ENCODE assay signal across 9 cellular contexts in the genomic region with DNA sequence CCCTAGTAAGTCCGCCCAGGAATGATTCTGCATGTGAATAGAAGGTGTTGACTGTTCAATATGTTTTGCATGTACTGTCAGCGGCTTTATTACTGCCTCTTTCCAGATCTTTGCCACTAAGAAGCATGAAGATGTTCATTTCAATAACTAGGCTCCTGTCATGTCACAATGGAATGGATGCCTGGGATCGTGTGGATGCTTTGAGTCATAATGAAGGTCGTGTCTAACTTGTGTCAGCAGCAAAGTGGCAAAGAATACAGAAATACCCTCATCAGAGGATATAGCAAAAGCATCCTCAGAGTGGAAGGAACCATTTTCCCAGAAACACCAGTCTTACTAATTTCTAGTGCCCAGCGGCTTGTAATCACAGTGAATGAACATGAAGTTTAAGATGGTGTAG.
"Had no signal": no experiment of that assay in that cellular context is flagged by ENCODE, and none has a peak within 500 bp of the region (broad histone marks: within the 10 kb centered on the region; RNA-seq: fewer than 3 reads in every experiment).

No MANE protein-coding gene starts in this region.

- H3K27ac ChIP-seq: GM23248 had no signal

- H3K9me3 ChIP-seq: HAP-1 had no signal

- H3K4me2 ChIP-seq: GM23338 had no signal

- H3K9me3 Mint-ChIP-seq: GM23338, H9 had no signal

- H3K4me3 Mint-ChIP-seq: GM23338, H9, HFFc6 had no signal

- H2AFZ ChIP-seq: GM23248, GM23338 had no signal

- H3K36me3 ChIP-seq: HAP-1 had no signal

- H3K9ac ChIP-seq: GM23248 had no signal

- H3K27ac Mint-ChIP-seq: GM23338, H9, HFFc6 had no signal

- DNase-seq: GM23248, GOT3, H7, H9, HCEC 1CT, HFFc6 had no signal

- H3K4me3 ChIP-seq: GM23248, GM23338, HAP-1 had no signal

- ATAC-seq: GM23338, HCT116 had no signal
